1 cellular context compared by ENCODE assay signal in the genomic region with DNA sequence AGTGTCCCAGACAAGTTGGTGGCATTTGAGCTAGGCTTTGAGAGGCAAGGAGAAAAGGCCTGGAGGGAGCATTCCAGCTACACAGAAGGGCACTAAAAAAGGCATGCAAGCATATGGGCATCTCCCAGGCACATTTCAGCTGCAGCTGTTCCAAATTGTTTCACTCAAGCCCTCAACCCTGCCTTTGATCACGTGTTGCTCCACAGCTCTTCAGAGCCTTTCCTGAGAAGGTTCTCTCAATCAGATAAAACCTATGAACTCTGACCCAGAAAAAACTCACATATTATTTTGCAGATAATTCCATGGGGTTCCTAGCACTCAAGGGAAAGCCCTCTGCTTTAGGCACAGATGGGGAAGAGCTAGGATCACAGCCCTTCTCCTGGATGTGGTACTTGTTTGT.
A peak's percentile ranks its signal among the peaks of the same experiment; 100 is the strongest.
TF ChIP-seq lines count a peak whose summit lies in the region.

No MANE protein-coding gene starts in this region.

TF ChIP-seq in K562, 482 proteins besides CTCF, POLR2A, EP300 and RAD21 (continues in another document):
- TF ChIP-seq STAT5B (CRISPR knock-in tag; IDR thresholded peaks at IDR 0.05), result no peak
- TF ChIP-seq, protein P1, sequence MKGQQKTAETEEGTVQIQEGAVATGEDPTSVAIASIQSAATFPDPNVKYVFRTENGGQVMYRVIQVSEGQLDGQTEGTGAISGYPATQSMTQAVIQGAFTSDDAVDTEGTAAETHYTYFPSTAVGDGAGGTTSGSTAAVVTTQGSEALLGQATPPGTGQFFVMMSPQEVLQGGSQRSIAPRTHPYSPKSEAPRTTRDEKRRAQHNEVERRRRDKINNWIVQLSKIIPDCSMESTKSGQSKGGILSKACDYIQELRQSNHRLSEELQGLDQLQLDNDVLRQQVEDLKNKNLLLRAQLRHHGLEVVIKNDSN (CRISPR knock-in tag; IDR thresholded peaks at IDR 0.05), result peak; percentile 40; the same call in 1 of the 2 replicates
- TF ChIP-seq, protein P2, sequence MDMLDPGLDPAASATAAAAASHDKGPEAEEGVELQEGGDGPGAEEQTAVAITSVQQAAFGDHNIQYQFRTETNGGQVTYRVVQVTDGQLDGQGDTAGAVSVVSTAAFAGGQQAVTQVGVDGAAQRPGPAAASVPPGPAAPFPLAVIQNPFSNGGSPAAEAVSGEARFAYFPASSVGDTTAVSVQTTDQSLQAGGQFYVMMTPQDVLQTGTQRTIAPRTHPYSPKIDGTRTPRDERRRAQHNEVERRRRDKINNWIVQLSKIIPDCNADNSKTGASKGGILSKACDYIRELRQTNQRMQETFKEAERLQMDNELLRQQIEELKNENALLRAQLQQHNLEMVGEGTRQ (CRISPR knock-in tag; IDR thresholded peaks at IDR 0.05), result peak; percentile 83
- TF ChIP-seq RAD51 (IDR thresholded peaks at IDR 0.05; ENCODE audit: borderline replicate concordance, low read depth), result peak; percentile 63
- TF ChIP-seq SIN3B (IDR thresholded peaks at IDR 0.05; ENCODE audit: low read depth), result no peak
- TF ChIP-seq DACH1 (IDR thresholded peaks at IDR 0.05; ENCODE audit: partially characterized antibody), result no peak
- no peak for TF ChIP-seq FOXA3 (CRISPR knock-in tag; conservative IDR thresholded peaks at IDR 0.05 in 1 of 2, IDR thresholded peaks at IDR 0.05 in 1 of 2)
- no peak for TF ChIP-seq RBM34 (IDR thresholded peaks at IDR 0.05; ENCODE audit: borderline replicate concordance, insufficient read depth, low read length)
- TF ChIP-seq, protein P3, sequence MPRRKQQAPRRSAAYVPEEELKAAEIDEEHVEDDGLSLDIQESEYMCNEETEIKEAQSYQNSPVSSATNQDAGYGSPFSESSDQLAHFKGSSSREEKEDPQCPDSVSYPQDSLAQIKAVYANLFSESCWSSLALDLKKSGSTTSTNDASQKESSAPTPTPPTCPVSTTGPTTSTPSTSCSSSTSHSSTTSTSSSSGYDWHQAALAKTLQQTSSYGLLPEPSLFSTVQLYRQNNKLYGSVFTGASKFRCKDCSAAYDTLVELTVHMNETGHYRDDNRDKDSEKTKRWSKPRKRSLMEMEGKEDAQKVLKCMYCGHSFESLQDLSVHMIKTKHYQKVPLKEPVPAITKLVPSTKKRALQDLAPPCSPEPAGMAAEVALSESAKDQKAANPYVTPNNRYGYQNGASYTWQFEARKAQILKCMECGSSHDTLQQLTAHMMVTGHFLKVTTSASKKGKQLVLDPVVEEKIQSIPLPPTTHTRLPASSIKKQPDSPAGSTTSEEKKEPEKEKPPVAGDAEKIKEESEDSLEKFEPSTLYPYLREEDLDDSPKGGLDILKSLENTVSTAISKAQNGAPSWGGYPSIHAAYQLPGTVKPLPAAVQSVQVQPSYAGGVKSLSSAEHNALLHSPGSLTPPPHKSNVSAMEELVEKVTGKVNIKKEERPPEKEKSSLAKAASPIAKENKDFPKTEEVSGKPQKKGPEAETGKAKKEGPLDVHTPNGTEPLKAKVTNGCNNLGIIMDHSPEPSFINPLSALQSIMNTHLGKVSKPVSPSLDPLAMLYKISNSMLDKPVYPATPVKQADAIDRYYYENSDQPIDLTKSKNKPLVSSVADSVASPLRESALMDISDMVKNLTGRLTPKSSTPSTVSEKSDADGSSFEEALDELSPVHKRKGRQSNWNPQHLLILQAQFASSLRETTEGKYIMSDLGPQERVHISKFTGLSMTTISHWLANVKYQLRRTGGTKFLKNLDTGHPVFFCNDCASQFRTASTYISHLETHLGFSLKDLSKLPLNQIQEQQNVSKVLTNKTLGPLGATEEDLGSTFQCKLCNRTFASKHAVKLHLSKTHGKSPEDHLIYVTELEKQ (CRISPR knock-in tag; IDR thresholded peaks at IDR 0.05), result no peak
- no peak for TF ChIP-seq ZNF444 (CRISPR knock-in tag; IDR thresholded peaks at IDR 0.05)
- no peak for TF ChIP-seq MTF1 (CRISPR knock-in tag; IDR thresholded peaks at IDR 0.05; ENCODE audit: borderline replicate concordance)
- TF ChIP-seq CBFA2T2 (conservative IDR thresholded peaks at IDR 0.05), result no peak
- TF ChIP-seq, protein P4, sequence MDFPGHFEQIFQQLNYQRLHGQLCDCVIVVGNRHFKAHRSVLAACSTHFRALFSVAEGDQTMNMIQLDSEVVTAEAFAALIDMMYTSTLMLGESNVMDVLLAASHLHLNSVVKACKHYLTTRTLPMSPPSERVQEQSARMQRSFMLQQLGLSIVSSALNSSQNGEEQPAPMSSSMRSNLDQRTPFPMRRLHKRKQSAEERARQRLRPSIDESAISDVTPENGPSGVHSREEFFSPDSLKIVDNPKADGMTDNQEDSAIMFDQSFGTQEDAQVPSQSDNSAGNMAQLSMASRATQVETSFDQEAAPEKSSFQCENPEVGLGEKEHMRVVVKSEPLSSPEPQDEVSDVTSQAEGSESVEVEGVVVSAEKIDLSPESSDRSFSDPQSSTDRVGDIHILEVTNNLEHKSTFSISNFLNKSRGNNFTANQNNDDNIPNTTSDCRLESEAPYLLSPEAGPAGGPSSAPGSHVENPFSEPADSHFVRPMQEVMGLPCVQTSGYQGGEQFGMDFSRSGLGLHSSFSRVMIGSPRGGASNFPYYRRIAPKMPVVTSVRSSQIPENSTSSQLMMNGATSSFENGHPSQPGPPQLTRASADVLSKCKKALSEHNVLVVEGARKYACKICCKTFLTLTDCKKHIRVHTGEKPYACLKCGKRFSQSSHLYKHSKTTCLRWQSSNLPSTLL (IDR thresholded peaks at IDR 0.05), result no peak
- TF ChIP-seq CHD2 (IDR thresholded peaks at IDR 0.05; ENCODE audit: low read depth, low read length), result no peak
- TF ChIP-seq KAT8 (IDR thresholded peaks at IDR 0.05; ENCODE audit: low read depth), result no peak
- no peak for TF ChIP-seq PHTF2 (CRISPR knock-in tag; IDR thresholded peaks at IDR 0.05)
- no peak for TF ChIP-seq PCBP2 (IDR thresholded peaks at IDR 0.05; ENCODE audit: low read depth, low read length, poor library complexity, severe bottlenecking)
- TF ChIP-seq L3MBTL2 (IDR thresholded peaks at IDR 0.05), result peak; percentile 43
- no peak for TF ChIP-seq ZNF431 (CRISPR knock-in tag; IDR thresholded peaks at IDR 0.05)
- TF ChIP-seq GTF2E2 (tag; IDR thresholded peaks at IDR 0.05), result no peak
- TF ChIP-seq ZNF174 (CRISPR knock-in tag; IDR thresholded peaks at IDR 0.05), result no peak
- TF ChIP-seq, protein P5, sequence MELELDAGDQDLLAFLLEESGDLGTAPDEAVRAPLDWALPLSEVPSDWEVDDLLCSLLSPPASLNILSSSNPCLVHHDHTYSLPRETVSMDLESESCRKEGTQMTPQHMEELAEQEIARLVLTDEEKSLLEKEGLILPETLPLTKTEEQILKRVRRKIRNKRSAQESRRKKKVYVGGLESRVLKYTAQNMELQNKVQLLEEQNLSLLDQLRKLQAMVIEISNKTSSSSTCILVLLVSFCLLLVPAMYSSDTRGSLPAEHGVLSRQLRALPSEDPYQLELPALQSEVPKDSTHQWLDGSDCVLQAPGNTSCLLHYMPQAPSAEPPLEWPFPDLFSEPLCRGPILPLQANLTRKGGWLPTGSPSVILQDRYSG (tag; conservative IDR thresholded peaks at IDR 0.05; ENCODE audit: low read depth), result no peak
- TF ChIP-seq, protein P6, sequence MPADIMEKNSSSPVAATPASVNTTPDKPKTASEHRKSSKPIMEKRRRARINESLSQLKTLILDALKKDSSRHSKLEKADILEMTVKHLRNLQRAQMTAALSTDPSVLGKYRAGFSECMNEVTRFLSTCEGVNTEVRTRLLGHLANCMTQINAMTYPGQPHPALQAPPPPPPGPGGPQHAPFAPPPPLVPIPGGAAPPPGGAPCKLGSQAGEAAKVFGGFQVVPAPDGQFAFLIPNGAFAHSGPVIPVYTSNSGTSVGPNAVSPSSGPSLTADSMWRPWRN (IDR thresholded peaks at IDR 0.05; ENCODE audit: low read depth), result no peak
- TF ChIP-seq EGR1 (conservative IDR thresholded peaks at IDR 0.05), result no peak
- no peak for TF ChIP-seq KAT2B (IDR thresholded peaks at IDR 0.05; ENCODE audit: low read depth, low read length)
- TF ChIP-seq, protein P7, sequence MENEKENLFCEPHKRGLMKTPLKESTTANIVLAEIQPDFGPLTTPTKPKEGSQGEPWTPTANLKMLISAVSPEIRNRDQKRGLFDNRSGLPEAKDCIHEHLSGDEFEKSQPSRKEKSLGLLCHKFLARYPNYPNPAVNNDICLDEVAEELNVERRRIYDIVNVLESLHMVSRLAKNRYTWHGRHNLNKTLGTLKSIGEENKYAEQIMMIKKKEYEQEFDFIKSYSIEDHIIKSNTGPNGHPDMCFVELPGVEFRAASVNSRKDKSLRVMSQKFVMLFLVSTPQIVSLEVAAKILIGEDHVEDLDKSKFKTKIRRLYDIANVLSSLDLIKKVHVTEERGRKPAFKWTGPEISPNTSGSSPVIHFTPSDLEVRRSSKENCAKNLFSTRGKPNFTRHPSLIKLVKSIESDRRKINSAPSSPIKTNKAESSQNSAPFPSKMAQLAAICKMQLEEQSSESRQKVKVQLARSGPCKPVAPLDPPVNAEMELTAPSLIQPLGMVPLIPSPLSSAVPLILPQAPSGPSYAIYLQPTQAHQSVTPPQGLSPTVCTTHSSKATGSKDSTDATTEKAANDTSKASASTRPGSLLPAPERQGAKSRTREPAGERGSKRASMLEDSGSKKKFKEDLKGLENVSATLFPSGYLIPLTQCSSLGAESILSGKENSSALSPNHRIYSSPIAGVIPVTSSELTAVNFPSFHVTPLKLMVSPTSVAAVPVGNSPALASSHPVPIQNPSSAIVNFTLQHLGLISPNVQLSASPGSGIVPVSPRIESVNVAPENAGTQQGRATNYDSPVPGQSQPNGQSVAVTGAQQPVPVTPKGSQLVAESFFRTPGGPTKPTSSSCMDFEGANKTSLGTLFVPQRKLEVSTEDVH (IDR thresholded peaks at IDR 0.05; ENCODE audit: low read depth, partially characterized antibody), result no peak
- TF ChIP-seq MCM5 (IDR thresholded peaks at IDR 0.05; ENCODE audit: low read depth), result no peak
- no peak for TF ChIP-seq ZNF134 (CRISPR knock-in tag; conservative IDR thresholded peaks at IDR 0.05)
- TF ChIP-seq PCBP1 (IDR thresholded peaks at IDR 0.05; ENCODE audit: low read depth, low read length, poor library complexity, severe bottlenecking), result no peak
- TF ChIP-seq, protein P8, sequence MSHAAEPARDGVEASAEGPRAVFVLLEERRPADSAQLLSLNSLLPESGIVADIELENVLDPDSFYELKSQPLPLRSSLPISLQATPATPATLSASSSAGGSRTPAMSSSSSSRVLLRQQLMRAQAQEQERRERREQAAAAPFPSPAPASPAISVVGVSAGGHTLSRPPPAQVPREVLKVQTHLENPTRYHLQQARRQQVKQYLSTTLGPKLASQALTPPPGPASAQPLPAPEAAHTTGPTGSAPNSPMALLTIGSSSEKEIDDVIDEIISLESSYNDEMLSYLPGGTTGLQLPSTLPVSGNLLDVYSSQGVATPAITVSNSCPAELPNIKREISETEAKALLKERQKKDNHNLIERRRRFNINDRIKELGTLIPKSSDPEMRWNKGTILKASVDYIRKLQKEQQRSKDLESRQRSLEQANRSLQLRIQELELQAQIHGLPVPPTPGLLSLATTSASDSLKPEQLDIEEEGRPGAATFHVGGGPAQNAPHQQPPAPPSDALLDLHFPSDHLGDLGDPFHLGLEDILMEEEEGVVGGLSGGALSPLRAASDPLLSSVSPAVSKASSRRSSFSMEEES (CRISPR knock-in tag; IDR thresholded peaks at IDR 0.05), result peak; percentile 13; the same call in 1 of the 2 replicates
- no peak for TF ChIP-seq ZNF696 (CRISPR knock-in tag; conservative IDR thresholded peaks at IDR 0.05)
- TF ChIP-seq FOXJ3 (CRISPR knock-in tag; IDR thresholded peaks at IDR 0.05), result no peak
- no peak for TF ChIP-seq YY1 (IDR thresholded peaks at IDR 0.05; ENCODE audit: borderline replicate concordance in 1 of 3, control insufficient read depth in 1 of 3, extremely low read depth in 1 of 3, insufficient read depth in 3 of 3, insufficient read length in 1 of 3, insufficient replicate concordance in 2 of 3, low read depth in 1 of 3, low read length in 2 of 3)
- TF ChIP-seq STAT5A (IDR thresholded peaks at IDR 0.05; ENCODE audit: borderline replicate concordance, low read length), result no peak
- no peak for TF ChIP-seq TCF3 (CRISPR knock-in tag; IDR thresholded peaks at IDR 0.05)
- TF ChIP-seq UBTF (IDR thresholded peaks at IDR 0.05; ENCODE audit: borderline replicate concordance in 1 of 2, low read depth in 2 of 2, low read length in 2 of 2), result no peak
